ENCODE assay signal across 1 cellular context in the genomic region with DNA sequence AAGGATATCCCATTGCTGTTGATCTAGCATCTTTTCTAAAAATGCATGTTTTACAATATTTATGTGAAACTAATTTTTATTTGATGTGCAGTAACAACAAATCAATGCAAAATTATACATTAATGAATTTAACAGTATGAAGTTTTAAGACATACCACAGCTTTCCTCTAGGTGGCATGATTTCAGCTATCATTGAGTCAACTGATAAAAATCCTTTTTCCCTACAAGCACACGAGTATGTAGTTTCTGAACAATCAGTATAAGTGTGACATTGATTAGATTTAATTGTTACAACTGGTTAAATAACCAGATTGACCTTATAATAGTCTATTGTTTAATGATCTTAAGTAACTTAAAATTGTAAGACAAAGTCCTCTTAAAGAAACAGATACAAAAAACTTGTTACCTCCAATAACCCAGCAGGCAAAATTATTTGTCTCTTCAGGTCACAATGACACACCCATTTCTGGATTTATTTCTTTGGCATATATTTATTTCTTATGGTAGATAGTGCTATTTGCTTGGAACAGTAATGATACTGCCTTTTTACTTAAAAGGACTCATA.
TF ChIP-seq lines count a peak whose summit lies in the region.

No MANE protein-coding gene starts in this region.

TF ChIP-seq in GM23338, 12 proteins besides CTCF, POLR2A, EP300 and RAD21 (continued from another document):
- TF ChIP-seq, protein P1, sequence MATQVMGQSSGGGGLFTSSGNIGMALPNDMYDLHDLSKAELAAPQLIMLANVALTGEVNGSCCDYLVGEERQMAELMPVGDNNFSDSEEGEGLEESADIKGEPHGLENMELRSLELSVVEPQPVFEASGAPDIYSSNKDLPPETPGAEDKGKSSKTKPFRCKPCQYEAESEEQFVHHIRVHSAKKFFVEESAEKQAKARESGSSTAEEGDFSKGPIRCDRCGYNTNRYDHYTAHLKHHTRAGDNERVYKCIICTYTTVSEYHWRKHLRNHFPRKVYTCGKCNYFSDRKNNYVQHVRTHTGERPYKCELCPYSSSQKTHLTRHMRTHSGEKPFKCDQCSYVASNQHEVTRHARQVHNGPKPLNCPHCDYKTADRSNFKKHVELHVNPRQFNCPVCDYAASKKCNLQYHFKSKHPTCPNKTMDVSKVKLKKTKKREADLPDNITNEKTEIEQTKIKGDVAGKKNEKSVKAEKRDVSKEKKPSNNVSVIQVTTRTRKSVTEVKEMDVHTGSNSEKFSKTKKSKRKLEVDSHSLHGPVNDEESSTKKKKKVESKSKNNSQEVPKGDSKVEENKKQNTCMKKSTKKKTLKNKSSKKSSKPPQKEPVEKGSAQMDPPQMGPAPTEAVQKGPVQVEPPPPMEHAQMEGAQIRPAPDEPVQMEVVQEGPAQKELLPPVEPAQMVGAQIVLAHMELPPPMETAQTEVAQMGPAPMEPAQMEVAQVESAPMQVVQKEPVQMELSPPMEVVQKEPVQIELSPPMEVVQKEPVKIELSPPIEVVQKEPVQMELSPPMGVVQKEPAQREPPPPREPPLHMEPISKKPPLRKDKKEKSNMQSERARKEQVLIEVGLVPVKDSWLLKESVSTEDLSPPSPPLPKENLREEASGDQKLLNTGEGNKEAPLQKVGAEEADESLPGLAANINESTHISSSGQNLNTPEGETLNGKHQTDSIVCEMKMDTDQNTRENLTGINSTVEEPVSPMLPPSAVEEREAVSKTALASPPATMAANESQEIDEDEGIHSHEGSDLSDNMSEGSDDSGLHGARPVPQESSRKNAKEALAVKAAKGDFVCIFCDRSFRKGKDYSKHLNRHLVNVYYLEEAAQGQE (IDR thresholded peaks at IDR 0.05; ENCODE audit: unreplicated experiment), result no peak
- TF ChIP-seq JUNB (IDR thresholded peaks at IDR 0.05; ENCODE audit: unreplicated experiment) (no peak), EZH2phosphoT487 (IDR thresholded peaks at IDR 0.05; ENCODE audit: unreplicated experiment) (no peak)
- TF ChIP-seq, protein P2, sequence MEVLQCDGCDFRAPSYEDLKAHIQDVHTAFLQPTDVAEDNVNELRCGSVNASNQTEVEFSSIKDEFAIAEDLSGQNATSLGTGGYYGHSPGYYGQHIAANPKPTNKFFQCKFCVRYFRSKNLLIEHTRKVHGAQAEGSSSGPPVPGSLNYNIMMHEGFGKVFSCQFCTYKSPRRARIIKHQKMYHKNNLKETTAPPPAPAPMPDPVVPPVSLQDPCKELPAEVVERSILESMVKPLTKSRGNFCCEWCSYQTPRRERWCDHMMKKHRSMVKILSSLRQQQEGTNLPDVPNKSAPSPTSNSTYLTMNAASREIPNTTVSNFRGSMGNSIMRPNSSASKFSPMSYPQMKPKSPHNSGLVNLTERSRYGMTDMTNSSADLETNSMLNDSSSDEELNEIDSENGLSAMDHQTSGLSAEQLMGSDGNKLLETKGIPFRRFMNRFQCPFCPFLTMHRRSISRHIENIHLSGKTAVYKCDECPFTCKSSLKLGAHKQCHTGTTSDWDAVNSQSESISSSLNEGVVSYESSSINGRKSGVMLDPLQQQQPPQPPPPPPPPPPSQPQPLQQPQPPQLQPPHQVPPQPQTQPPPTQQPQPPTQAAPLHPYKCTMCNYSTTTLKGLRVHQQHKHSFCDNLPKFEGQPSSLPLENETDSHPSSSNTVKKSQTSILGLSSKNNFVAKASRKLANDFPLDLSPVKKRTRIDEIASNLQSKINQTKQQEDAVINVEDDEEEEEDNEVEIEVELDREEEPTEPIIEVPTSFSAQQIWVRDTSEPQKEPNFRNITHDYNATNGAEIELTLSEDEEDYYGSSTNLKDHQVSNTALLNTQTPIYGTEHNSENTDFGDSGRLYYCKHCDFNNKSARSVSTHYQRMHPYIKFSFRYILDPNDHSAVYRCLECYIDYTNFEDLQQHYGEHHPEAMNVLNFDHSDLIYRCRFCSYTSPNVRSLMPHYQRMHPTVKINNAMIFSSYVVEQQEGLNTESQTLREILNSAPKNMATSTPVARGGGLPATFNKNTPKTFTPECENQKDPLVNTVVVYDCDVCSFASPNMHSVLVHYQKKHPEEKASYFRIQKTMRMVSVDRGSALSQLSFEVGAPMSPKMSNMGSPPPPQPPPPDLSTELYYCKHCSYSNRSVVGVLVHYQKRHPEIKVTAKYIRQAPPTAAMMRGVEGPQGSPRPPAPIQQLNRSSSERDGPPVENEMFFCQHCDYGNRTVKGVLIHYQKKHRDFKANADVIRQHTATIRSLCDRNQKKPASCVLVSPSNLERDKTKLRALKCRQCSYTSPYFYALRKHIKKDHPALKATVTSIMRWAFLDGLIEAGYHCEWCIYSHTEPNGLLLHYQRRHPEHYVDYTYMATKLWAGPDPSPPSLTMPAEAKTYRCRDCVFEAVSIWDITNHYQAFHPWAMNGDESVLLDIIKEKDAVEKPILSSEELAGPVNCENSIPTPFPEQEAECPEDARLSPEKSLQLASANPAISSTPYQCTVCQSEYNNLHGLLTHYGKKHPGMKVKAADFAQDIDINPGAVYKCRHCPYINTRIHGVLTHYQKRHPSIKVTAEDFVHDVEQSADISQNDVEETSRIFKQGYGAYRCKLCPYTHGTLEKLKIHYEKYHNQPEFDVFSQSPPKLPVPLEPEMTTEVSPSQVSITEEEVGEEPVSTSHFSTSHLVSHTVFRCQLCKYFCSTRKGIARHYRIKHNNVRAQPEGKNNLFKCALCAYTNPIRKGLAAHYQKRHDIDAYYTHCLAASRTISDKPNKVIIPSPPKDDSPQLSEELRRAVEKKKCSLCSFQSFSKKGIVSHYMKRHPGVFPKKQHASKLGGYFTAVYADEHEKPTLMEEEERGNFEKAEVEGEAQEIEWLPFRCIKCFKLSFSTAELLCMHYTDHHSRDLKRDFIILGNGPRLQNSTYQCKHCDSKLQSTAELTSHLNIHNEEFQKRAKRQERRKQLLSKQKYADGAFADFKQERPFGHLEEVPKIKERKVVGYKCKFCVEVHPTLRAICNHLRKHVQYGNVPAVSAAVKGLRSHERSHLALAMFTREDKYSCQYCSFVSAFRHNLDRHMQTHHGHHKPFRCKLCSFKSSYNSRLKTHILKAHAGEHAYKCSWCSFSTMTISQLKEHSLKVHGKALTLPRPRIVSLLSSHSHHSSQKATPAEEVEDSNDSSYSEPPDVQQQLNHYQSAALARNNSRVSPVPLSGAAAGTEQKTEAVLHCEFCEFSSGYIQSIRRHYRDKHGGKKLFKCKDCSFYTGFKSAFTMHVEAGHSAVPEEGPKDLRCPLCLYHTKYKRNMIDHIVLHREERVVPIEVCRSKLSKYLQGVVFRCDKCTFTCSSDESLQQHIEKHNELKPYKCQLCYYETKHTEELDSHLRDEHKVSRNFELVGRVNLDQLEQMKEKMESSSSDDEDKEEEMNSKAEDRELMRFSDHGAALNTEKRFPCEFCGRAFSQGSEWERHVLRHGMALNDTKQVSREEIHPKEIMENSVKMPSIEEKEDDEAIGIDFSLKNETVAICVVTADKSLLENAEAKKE (CRISPR knock-in tag; IDR thresholded peaks at IDR 0.05), result no peak
